Comparison of ENCODE assay signal across 19 cellular contexts in genomic region chr17:67700720-67701119, GRCh38. TPM values are rescaled to one million over a fixed set of nuclear protein-coding genes. Genes with fewer than 3 reads are reported as not detected.
A peak's percentile ranks its signal among the peaks of the same experiment; 100 is the strongest.
DNase-seq lines count a peak whose midpoint lies in the region; ATAC-seq, FAIRE-seq and TF ChIP-seq lines count a peak whose summit lies in the region.
"Had no signal": no experiment of that assay in that cellular context is flagged by ENCODE, and none has a peak within 500 bp of the region (broad histone marks: within the 10 kb centered on the region; RNA-seq: fewer than 3 reads in every experiment).

No MANE protein-coding gene starts in this region.

- no peak overlapping the region for H2BK15ac ChIP-seq in H1 (ENCODE audit: low read length)

- H3K36me3 ChIP-seq in BLaER1 (no peaks in the 10 kb centered on the region), HEK293 (ENCODE audit: control insufficient read depth in 2 of 2, insufficient read depth in 1 of 2, low read length in 2 of 2) (no peaks in the 10 kb centered on the region), H1 (ENCODE audit: control insufficient read depth in 2 of 4, insufficient read depth in 4 of 4, low read length in 3 of 4) (no peaks in the 10 kb centered on the region), prostate gland (no peaks in the 10 kb centered on the region)

- H3K9me3 ChIP-seq in BLaER1 (peaks cover 17% of the 10 kb centered on the region), HEK293 (ENCODE audit: control insufficient read depth, insufficient read depth, low read depth, low read length) (no peaks in the 10 kb centered on the region), H1 (ENCODE audit: insufficient read depth in 2 of 2, low read depth in 1 of 2, low read length in 1 of 2) (no peaks in the 10 kb centered on the region; a peak in 1 of 4 replicates), prostate gland (no peaks in the 10 kb centered on the region)

- WGBS in H1 (ENCODE audit: extremely low coverage in 1 of 2, insufficient coverage in 1 of 2, insufficient read length in 1 of 2, insufficient replicate concordance in 2 of 2, low coverage in 1 of 2, low lambda C conversion rate in 2 of 2, missing lambda C conversion rate in 1 of 2), 2 experiments: 88% methylated on average over 1 of the region's 1 CpG; no CpG with 5 or more reads in 1 of the 2 experiments
- WGBS in prostate gland: 86% methylated on average over 1 of the region's 1 CpG

- TF ChIP-seq CTCF in HEK293 (tag by site-specific recombination; IDR thresholded peaks at IDR 0.05): no peak
- TF ChIP-seq CTCF in H1 (IDR thresholded peaks at IDR 0.05; ENCODE audit: control extremely low read depth in 1 of 3, insufficient read depth in 1 of 3, low read depth in 1 of 3, low read length in 3 of 3): no peak
- no peak for TF ChIP-seq CTCF in prostate gland (IDR thresholded peaks at IDR 0.05)

- peaks cover 28% of the 10 kb centered on the region for H3K27me3 ChIP-seq in BLaER1
- H3K27me3 ChIP-seq in H1 (replicated peaks in 1 of 4; ENCODE audit: control insufficient read depth in 3 of 4, extremely low read depth in 1 of 4, insufficient read depth in 3 of 4, low read length in 3 of 4): no peaks in the 10 kb centered on the region
- H3K27me3 ChIP-seq in prostate gland (replicated peaks; ENCODE audit: insufficient read depth): no peaks in the 10 kb centered on the region

- H3K4me2 ChIP-seq in BLaER1 (peak overlapping the region; percentile 79; the same call in 1 of the 2 replicates), H1 (ENCODE audit: insufficient read depth in 1 of 2, low read depth in 2 of 2, low read length in 2 of 2) (no peak overlapping the region)

- no peak overlapping the region for H2BK20ac ChIP-seq in H1 (ENCODE audit: low read length)

- intact Hi-C loops in prostate gland (cut with DNase I): no loop called here

- no peaks in the 10 kb centered on the region for H3K79me2 ChIP-seq in H1 (ENCODE audit: control insufficient read depth in 1 of 2, insufficient read depth in 2 of 2, low read length in 2 of 2)

- no peak overlapping the region for H3K4me3 ChIP-seq in BLaER1
- H3K4me3 ChIP-seq in HEK293 (ENCODE audit: low read depth, low read length): no peak overlapping the region
- H3K4me3 ChIP-seq in H1 (ENCODE audit: extremely low read depth in 1 of 4, insufficient read depth in 2 of 4, low read depth in 3 of 4, low read length in 4 of 4): no peak overlapping the region
- no peak overlapping the region for H3K4me3 ChIP-seq in prostate gland
- H3K4me3 ChIP-seq: GM12878 had no signal

- no peak overlapping the region for H4K8ac ChIP-seq in H1 (ENCODE audit: extremely low read depth, insufficient read depth, low read length)

- H3K23me2 ChIP-seq in H1 (ENCODE audit: low read depth, low read length): no peaks in the 10 kb centered on the region

- H3K27ac ChIP-seq in BLaER1: peak overlapping the region; percentile 88
- H3K27ac ChIP-seq in HEK293 (ENCODE audit: extremely low read depth, low read depth, low read length): no peak overlapping the region
- H3K27ac ChIP-seq in H1 (ENCODE audit: low read depth, low read length): no peak overlapping the region
- no peak overlapping the region for H3K27ac ChIP-seq in prostate gland

- no peak overlapping the region for H2BK5ac ChIP-seq in H1 (ENCODE audit: low read depth, low read length)

- no peak overlapping the region for H3K4ac ChIP-seq in H1 (replicated peaks; ENCODE audit: insufficient read length, low read depth, low read length)

- H4K91ac ChIP-seq in H1 (replicated peaks; ENCODE audit: insufficient read length, low read length): no peak overlapping the region

- H3K4me1 ChIP-seq in BLaER1: peaks cover 68% of the 10 kb centered on the region
- no peaks in the 10 kb centered on the region for H3K4me1 ChIP-seq in HEK293 (ENCODE audit: control insufficient read depth, insufficient read depth, low read length)
- no peaks in the 10 kb centered on the region; a peak in 1 of 7 replicates for H3K4me1 ChIP-seq in H1 (replicated peaks in 1 of 4; ENCODE audit: control insufficient read depth in 3 of 4, insufficient read depth in 4 of 4, low read length in 3 of 4)
- H3K4me1 ChIP-seq in prostate gland (replicated peaks): no peaks in the 10 kb centered on the region

- no peak overlapping the region for H3K56ac ChIP-seq in H1 (replicated peaks; ENCODE audit: insufficient read length, low read depth, low read length)

- no peak overlapping the region for H2BK120ac ChIP-seq in H1 (replicated peaks; ENCODE audit: low read depth, low read length)

- H2AFZ ChIP-seq in H1 (ENCODE audit: low read length): no peak overlapping the region

- no peak for FAIRE-seq in H1 (lab: Jason Lieb, UNC)
- FAIRE-seq: A204.1, GM12878, GM12892, GM18507 had no signal

- ATAC-seq in GM21529 (IDR thresholded peaks at IDR 0.05; ENCODE audit: unreplicated experiment): no peak
- ATAC-seq in GM21825 (IDR thresholded peaks at IDR 0.05; ENCODE audit: unreplicated experiment): no peak
- ATAC-seq: GM12878 had no signal

- no peak overlapping the region for H3K18ac ChIP-seq in H1 (ENCODE audit: extremely low read depth, low read length)

- H3K79me1 ChIP-seq in H1 (ENCODE audit: low read depth, low read length): no peaks in the 10 kb centered on the region

- CTCF ChIA-PET in HEK293 (lab: Yijun Ruan, JAX): interaction anchor here (0.5 to 4.1 kb wide), 6 partner anchors 11 to 482 kb away, joined by 4 to 19 read pairs (median 6); no protein-coding TSS in a partner anchor
- CTCF ChIA-PET in H1 (lab: Charles Lee; ENCODE audit: partially characterized antibody): interaction anchor here (0.9 to 4.4 kb wide), 3 partner anchors 7 to 325 kb away, joined by 3 to 29 read pairs (median 3); no protein-coding TSS in a partner anchor

- no peak for TF ChIP-seq EP300 in H1 (IDR thresholded peaks at IDR 0.05; ENCODE audit: borderline replicate concordance in 1 of 2, low read depth in 2 of 2, low read length in 2 of 2)

- H3K23ac ChIP-seq in H1 (ENCODE audit: insufficient read length): no peak overlapping the region

- H4K5ac ChIP-seq in H1 (ENCODE audit: insufficient read length, low read depth, low read length): no peak overlapping the region

- TF ChIP-seq POLR2A in H1 (IDR thresholded peaks at IDR 0.05; ENCODE audit: control extremely low read depth in 1 of 2, low read depth in 2 of 2, low read length in 2 of 2) (no peak), prostate gland (IDR thresholded peaks at IDR 0.05) (no peak)

- no peak overlapping the region for H3K14ac ChIP-seq in H1 (ENCODE audit: insufficient read length)

- H2AK5ac ChIP-seq in H1 (ENCODE audit: low read depth, low read length): no peak overlapping the region

- no peak overlapping the region for H3K9ac ChIP-seq in BLaER1
- no peak overlapping the region for H3K9ac ChIP-seq in H1 (replicated peaks in 1 of 4; ENCODE audit: extremely low read depth in 1 of 4, low read depth in 3 of 4, low read length in 3 of 4)

- no peak for DNase-seq in H1 (ENCODE audit: low read depth in 1 of 2, low spot score in 2 of 2)
- DNase-seq in prostate gland (ENCODE audit: low spot score): no peak
- DNase-seq: 8988T; AML-193; C1 segment of cervical spinal cord; CD4-positive, alpha-beta memory T cell; CD4-positive, CD25-positive, alpha-beta regulatory T cell; CD8-positive, alpha-beta memory T cell; COR-L47; DMS 273 treated with DMSO at 0.1 percent for 48 hours; GDM1 had no signal

- no peak for TF ChIP-seq RAD21 in H1 (IDR thresholded peaks at IDR 0.05 in 1 of 2, conservative IDR thresholded peaks at IDR 0.05 in 1 of 2; ENCODE audit: low read depth in 2 of 2, low read length in 2 of 2)

- no peak overlapping the region for H2BK12ac ChIP-seq in H1 (ENCODE audit: low read depth, low read length)

- H4K20me1 ChIP-seq in BLaER1 (no peaks in the 10 kb centered on the region), H1 (replicated peaks in 1 of 2; ENCODE audit: control insufficient read depth in 1 of 2, insufficient read depth in 2 of 2, low read length in 2 of 2) (no peaks in the 10 kb centered on the region)

- POLR2A ChIA-PET in HEK293 (lab: Yijun Ruan, JAX): interaction anchor here (0.6 to 0.9 kb wide), 2 partner anchors 12 to 298 kb away, joined by 3 read pairs; no protein-coding TSS in a partner anchor
- POLR2A ChIA-PET in H1 (lab: Charles Lee; ENCODE audit: partially characterized antibody): interaction anchor here (1.5 kb wide), 1 partner anchor 10 kb away, joined by 4 read pairs; no protein-coding TSS in a partner anchor

TF ChIP-seq in HEK293, 187 proteins besides CTCF, POLR2A, EP300 and RAD21:
- peak; percentile 70; the same call in 1 of the 2 replicates for TF ChIP-seq ZNF580 (tag by site-specific recombination; IDR thresholded peaks at IDR 0.05)
- TF ChIP-seq IKZF3 (tag by site-specific recombination; IDR thresholded peaks at IDR 0.05): no peak
- TF ChIP-seq ZNF146 (tag by site-specific recombination; IDR thresholded peaks at IDR 0.05): peak; percentile 98

TF ChIP-seq in H1, 55 proteins besides CTCF, POLR2A, EP300 and RAD21:
- TF ChIP-seq HDAC2 (IDR thresholded peaks at IDR 0.05; ENCODE audit: borderline replicate concordance in 1 of 2, low read depth in 2 of 2, low read length in 2 of 2) (peak in 1 of 2 experiments; percentile 46; a peak in 1 of 4 replicates), CHD2 (IDR thresholded peaks at IDR 0.05; ENCODE audit: low read length) (no peak), KDM1A (IDR thresholded peaks at IDR 0.05; ENCODE audit: borderline replicate concordance, low read length) (peak; percentile 74; the same call in 1 of the 2 replicates), CTBP2 (IDR thresholded peaks at IDR 0.05; ENCODE audit: borderline replicate concordance, insufficient read depth, insufficient read length, low read length) (no peak)

RNA-seq across cellular contexts. Expression of gene NOL11, which starts 17.0 kb away (rescaled TPM):
- 97.2 and 102 TPM in 2 replicates for total RNA-seq in H1 (2021; fragmentation: NEBNext Ultra II Directional; extraction: Animal tissue kit (Norgen Biotek cat#: 25700))
- polyA plus RNA-seq in H1 (2011; rRNA removed): 28.2 and 58.0 TPM in 2 replicates
- 45.6 TPM for polyA plus RNA-seq in H1 (2011; cell fraction: cytosol; rRNA removed)
- 32.3 TPM for polyA plus RNA-seq in H1 (2011; cell fraction: nucleus; rRNA removed)
- polyA plus RNA-seq in H1 (2012, experiment 1 of 2): 70.1 to 123 TPM (median 76.1 TPM) in 4 replicates
- polyA plus RNA-seq in H1 (2012, experiment 2 of 2): 12.2 TPM
- 69.1 TPM for polyA plus RNA-seq in H1 (2013, experiment 1 of 2)
- 75.3 TPM for polyA plus RNA-seq in H1 (2013, experiment 2 of 2)
- 59.4 and 99.9 TPM in 2 replicates for polyA minus RNA-seq in H1 (2011; rRNA and poly(A)+ RNA removed)
- polyA minus RNA-seq in H1 (2011; cell fraction: cytosol; rRNA and poly(A)+ RNA removed): 260 TPM
- polyA minus RNA-seq in H1 (2011; cell fraction: nucleus; rRNA and poly(A)+ RNA removed): 80.3 TPM
- 10 to 100 TPM; 25.0 to 33.8 TPM for total RNA-seq in prostate gland
